In genomic region chr10:97185326-97186058, GRCh38 we compare ENCODE assay signal across 1 cellular context.
TF ChIP-seq lines count a peak whose summit lies in the region.

Gene SLIT1 (minus strand): TSS chr10:97185959. CDS start chr10:97185674, 285 bp downstream.

TF ChIP-seq in H1, 55 proteins besides CTCF, POLR2A, EP300 and RAD21:
- TF ChIP-seq CHD7 (IDR thresholded peaks at IDR 0.05; ENCODE audit: insufficient replicate concordance, low read length): no peak
- no peak for TF ChIP-seq SAP30 (IDR thresholded peaks at IDR 0.05; ENCODE audit: insufficient read depth, insufficient replicate concordance, low read length)
- no peak for TF ChIP-seq TEAD4 (IDR thresholded peaks at IDR 0.05; ENCODE audit: low read depth, low read length)
- TF ChIP-seq CREB1 (IDR thresholded peaks at IDR 0.05): 0 out of 2 replicates have a peak, but pooled peaks have one; percentile 8
- TF ChIP-seq TAF1 (IDR thresholded peaks at IDR 0.05; ENCODE audit: low read depth, low read length): no peak
- no peak for TF ChIP-seq CHD2 (IDR thresholded peaks at IDR 0.05; ENCODE audit: low read length)
- TF ChIP-seq RBBP5 (IDR thresholded peaks at IDR 0.05; ENCODE audit: borderline replicate concordance, low read depth, low read length): peak; percentile 94
- TF ChIP-seq ATF2 (IDR thresholded peaks at IDR 0.05; ENCODE audit: low read length): no peak
- peak; percentile 87 for TF ChIP-seq KDM4A (IDR thresholded peaks at IDR 0.05; ENCODE audit: low read depth, low read length, severe bottlenecking)
- no peak for TF ChIP-seq YY1 (IDR thresholded peaks at IDR 0.05; ENCODE audit: low read depth, low read length)
- no peak for TF ChIP-seq KDM5A (IDR thresholded peaks at IDR 0.05; ENCODE audit: low read length)
- no peak for TF ChIP-seq RNF2 (IDR thresholded peaks at IDR 0.05; ENCODE audit: borderline replicate concordance, low read depth, low read length, missing control alignments, poor library complexity, severe bottlenecking)
- 0 out of 2 replicates have a peak, but pooled peaks have one; percentile 22 for TF ChIP-seq GABPA (IDR thresholded peaks at IDR 0.05; ENCODE audit: borderline replicate concordance, insufficient read depth, low read length)
- peak; percentile 66 for TF ChIP-seq SUZ12 (IDR thresholded peaks at IDR 0.05; ENCODE audit: low read length)
- TF ChIP-seq BACH1 (IDR thresholded peaks at IDR 0.05; ENCODE audit: low read length): 0 out of 2 replicates have a peak, but pooled peaks have one; percentile 11
- no peak for TF ChIP-seq CBX8 (IDR thresholded peaks at IDR 0.05; ENCODE audit: borderline replicate concordance, low read depth, low read length)
- no peak for TF ChIP-seq MAX (IDR thresholded peaks at IDR 0.05)
- no peak for TF ChIP-seq RXRA (IDR thresholded peaks at IDR 0.05; ENCODE audit: insufficient read depth, low read depth, low read length)
- peak; percentile 61 for TF ChIP-seq EZH2 (IDR thresholded peaks at IDR 0.05; ENCODE audit: low read depth, low read length, severe bottlenecking)
- TF ChIP-seq JUN (IDR thresholded peaks at IDR 0.05; ENCODE audit: low read depth, low read length): no peak
- no peak for TF ChIP-seq PHF8 (conservative IDR thresholded peaks at IDR 0.05; ENCODE audit: low read depth, low read length)
- no peak for TF ChIP-seq SP1 (IDR thresholded peaks at IDR 0.05; ENCODE audit: low read depth, low read length)
- TF ChIP-seq USF2 (IDR thresholded peaks at IDR 0.05; ENCODE audit: low read length): no peak
- peak; percentile 79 for TF ChIP-seq ASH2L (IDR thresholded peaks at IDR 0.05; ENCODE audit: low read length)
- no peak for TF ChIP-seq SIN3A (conservative IDR thresholded peaks at IDR 0.05 in 1 of 2, IDR thresholded peaks at IDR 0.05 in 1 of 2; ENCODE audit: low read depth in 1 of 2, low read length in 2 of 2)
